Comparison of ENCODE assay signal across 8 cellular contexts in genomic region chr22:29524440-29525191, GRCh38. TPM values are rescaled to one million over a fixed set of nuclear protein-coding genes. Genes with fewer than 3 reads are reported as not detected.
DNase-seq lines count a peak whose midpoint lies in the region; ATAC-seq, FAIRE-seq and TF ChIP-seq lines count a peak whose summit lies in the region.

No MANE protein-coding gene starts in this region.

- ATAC-seq in T-cell (replicated peaks in 1 of 4) (peak in 1 of 4 experiments; percentile 37), omental fat pad (ENCODE audit: low FRiP score) (no peak), GM19023 (IDR thresholded peaks at IDR 0.05; ENCODE audit: unreplicated experiment) (no peak)

- H3K27ac Mint-ChIP-seq in T-cell (no peak overlapping the region), osteocyte (ENCODE audit: unreplicated experiment) (no peak overlapping the region)

- no peaks in the 10 kb centered on the region for H3K4me1 Mint-ChIP-seq in T-cell
- no peaks in the 10 kb centered on the region for H3K4me1 Mint-ChIP-seq in osteocyte (ENCODE audit: unreplicated experiment)

- DNase-seq in AML-193 (lab: John Stamatoyannopoulos, UW), result peak; percentile 3 to 11
- DNase-seq in GM18507 (ENCODE audit: extremely low spot score, insufficient read length, low read depth), result peak; percentile 22
- peak in 18 of 34 experiments; percentile 1 to 25 (median 8) for DNase-seq in T-cell
- DNase-seq in epithelial cell of esophagus (ENCODE audit: low read depth), result peak; percentile 24
- DNase-seq in osteocyte (ENCODE audit: extremely low spot score, unreplicated experiment), result no peak
- no peak for DNase-seq in omental fat pad (ENCODE audit: low spot score)
- DNase-seq in NK-92 (lab: John Stamatoyannopoulos, UW; ENCODE audit: unreplicated experiment), result no peak

- no peak overlapping the region for H3K4me3 ChIP-seq in epithelial cell of esophagus (ENCODE audit: low read length)

- H3K9me3 Mint-ChIP-seq in T-cell, result no peaks in the 10 kb centered on the region
- H3K9me3 Mint-ChIP-seq in osteocyte (ENCODE audit: unreplicated experiment), result no peaks in the 10 kb centered on the region

- H3K27me3 Mint-ChIP-seq in T-cell (no peaks in the 10 kb centered on the region), osteocyte (ENCODE audit: unreplicated experiment) (no peaks in the 10 kb centered on the region)

- no peak for FAIRE-seq in GM18507 (lab: Jason Lieb, UNC)

- no peak overlapping the region for H3K4me3 Mint-ChIP-seq in T-cell
- H3K4me3 Mint-ChIP-seq in osteocyte (ENCODE audit: unreplicated experiment), result no peak overlapping the region

- POLR2A ChIA-PET in T-cell (lab: Charles Lee), result no interaction called here

- H3K36me3 Mint-ChIP-seq in T-cell (peaks cover 59% of the 10 kb centered on the region), osteocyte (ENCODE audit: unreplicated experiment) (peaks cover 50% of the 10 kb centered on the region)

- CTCF ChIA-PET in T-cell (lab: Charles Lee), result interaction anchor here in 1 of 2 donors (0.6 kb wide), 1 partner anchor 129 kb away, joined by 5 read pairs; no protein-coding TSS in a partner anchor

- peak; percentile 51 for TF ChIP-seq CTCF in epithelial cell of esophagus (IDR thresholded peaks at IDR 0.05; ENCODE audit: insufficient read depth, low read depth, low read length, missing control alignments)
- peak; percentile 43 for TF ChIP-seq CTCF in osteocyte (IDR thresholded peaks at IDR 0.05)
- TF ChIP-seq CTCF in omental fat pad (IDR thresholded peaks at IDR 0.05), result no peak

RNA-seq across cellular contexts. Expression of gene THOC5, which starts 28.9 kb away (rescaled TPM):
- total RNA-seq in T-cell (10 to 100 TPM; 36.9 to 55.4 (median 48.5) TPM), osteocyte (57.4 and 60.0 TPM in 2 replicates), omental fat pad (10 to 100 TPM; 21.0 to 54.2 (median 29.4) TPM)

RNA-seq across cellular contexts. Expression of gene NEFH, which starts 44.6 kb away (rescaled TPM):
- total RNA-seq in T-cell (under 1 TPM; 0.47 to 0.86 (median 0.73) TPM), osteocyte (0.62 and 1.4 TPM in 2 replicates), omental fat pad (1 to 10 TPM in 1 of 4 donors, under 1 TPM in 3; 0.32 to 1.4 (median 0.42) TPM)

RNA-seq across cellular contexts. Expression of gene NIPSNAP1, which starts 56.3 kb away (rescaled TPM):
- total RNA-seq in T-cell, result 10 to 100 TPM; 28.2 to 38.3 (median 32.8) TPM
- 47.3 and 49.3 TPM in 2 replicates for total RNA-seq in osteocyte
- total RNA-seq in omental fat pad, result 10 to 100 TPM in 2 of 4 donors, 1 to 10 TPM in 2; 5.5 to 16.4 (median 10.3) TPM

Comparison
In these comparisons a context has a peak if more than half of its experiments do, and no peak if none do; other contexts are left out.
1. DNase-seq: peak in AML-193 (2 of 2), GM18507 (single experiment), T-cell (18 of 34) and epithelial cell of esophagus (single experiment); none in osteocyte (single experiment), omental fat pad (single experiment) and NK-92 (single experiment).
2. CTCF ChIP-seq: peak in epithelial cell of esophagus (single experiment) and osteocyte (single experiment); none in omental fat pad (0 of 3).